9 cellular contexts compared by ENCODE assay signal in genomic region chr1:118960026-118960561, GRCh38. TPM values are rescaled to one million over a fixed set of nuclear protein-coding genes. Genes with fewer than 3 reads are reported as not detected.
DNase-seq lines count a peak whose midpoint lies in the region; ATAC-seq and TF ChIP-seq lines count a peak whose summit lies in the region.
"Had no signal": no experiment of that assay in that cellular context is flagged by ENCODE, and none has a peak within 500 bp of the region (broad histone marks: within the 10 kb centered on the region; RNA-seq: fewer than 3 reads in every experiment).

No MANE protein-coding gene starts in this region.

- H3K27ac ChIP-seq in esophagus muscularis mucosa (replicated peaks in 1 of 4), result no peak overlapping the region

- H3K9me3 ChIP-seq in esophagus muscularis mucosa, result no peaks in the 10 kb centered on the region

- no peak for TF ChIP-seq EP300 in esophagus muscularis mucosa (IDR thresholded peaks at IDR 0.05)

- intact Hi-C loops in esophagus muscularis mucosa (cut with DNase I), result no loop called here

- WGBS in esophagus muscularis mucosa, result 59% methylated on average over 7 of the region's 7 CpGs

- POLR2A ChIA-PET in HEK293T (lab: Yijun Ruan, JAX), result no interaction called here

- no peaks in the 10 kb centered on the region for H3K4me1 ChIP-seq in esophagus muscularis mucosa

- TF ChIP-seq POLR2A in esophagus muscularis mucosa (IDR thresholded peaks at IDR 0.05; ENCODE audit: low read depth), result no peak
- no peak for TF ChIP-seq POLR2A in erythroblast (IDR thresholded peaks at IDR 0.05; ENCODE audit: low read length)

- no peaks in the 10 kb centered on the region for H3K27me3 ChIP-seq in esophagus muscularis mucosa

- CTCF ChIA-PET in HEK293T (lab: Yijun Ruan, JAX), result no interaction called here

- DNase-seq in ELF-1 (ENCODE audit: low read depth, low spot score), result peak; percentile 63
- peak; percentile 68 for DNase-seq in esophagus muscularis mucosa (ENCODE audit: extremely low spot score)
- no peak for DNase-seq in erythroblast (lab: John Stamatoyannopoulos, UW)
- no peak for DNase-seq in HEK293T (ENCODE audit: extremely low spot score)
- DNase-seq in cerebellar cortex (ENCODE audit: low spot score), result no peak

- peak; percentile 84 for ATAC-seq in GM21619 (IDR thresholded peaks at IDR 0.05; ENCODE audit: unreplicated experiment)
- ATAC-seq in HG03575 (IDR thresholded peaks at IDR 0.05; ENCODE audit: extremely low read depth, insufficient number of reproducible peaks, low FRiP score, unreplicated experiment), result peak; percentile 61
- ATAC-seq in SK-N-SH treated with all-trans-retinoic acid at 6 μM for 48 hours, result no peak

- H3K36me3 ChIP-seq in esophagus muscularis mucosa, result no peaks in the 10 kb centered on the region

- TF ChIP-seq CTCF in esophagus muscularis mucosa (IDR thresholded peaks at IDR 0.05), result no peak

- H3K4me3 ChIP-seq in esophagus muscularis mucosa, result no peak overlapping the region

TF ChIP-seq in SK-N-SH treated with all-trans-retinoic acid at 6 μM for 48 hours, 23 proteins besides CTCF, POLR2A, EP300 and RAD21 (continues in another document):
- TF ChIP-seq ZFP30 (CRISPR knock-in tag; IDR thresholded peaks at IDR 0.05) (no peak), RARB (CRISPR knock-in tag; IDR thresholded peaks at IDR 0.05) (no peak), ARNTL (CRISPR knock-in tag; IDR thresholded peaks at IDR 0.05; ENCODE audit: borderline replicate concordance, low read depth) (no peak), CREB5 (CRISPR knock-in tag; IDR thresholded peaks at IDR 0.05; ENCODE audit: low read depth) (no peak), ZC3H10 (CRISPR knock-in tag; IDR thresholded peaks at IDR 0.05) (no peak), TSHZ2 (CRISPR knock-in tag; IDR thresholded peaks at IDR 0.05) (no peak), TOX (CRISPR knock-in tag; IDR thresholded peaks at IDR 0.05; ENCODE audit: borderline replicate concordance) (no peak), PATZ1 (CRISPR knock-in tag; IDR thresholded peaks at IDR 0.05; ENCODE audit: borderline replicate concordance) (no peak)

TF ChIP-seq in HEK293T, 16 proteins besides CTCF, POLR2A, EP300 and RAD21:
- TF ChIP-seq FOXK2 (IDR thresholded peaks at IDR 0.05) (no peak), SUZ12 (IDR thresholded peaks at IDR 0.05) (no peak), FOXA1 (IDR thresholded peaks at IDR 0.05) (no peak), SP1 (IDR thresholded peaks at IDR 0.05) (no peak), HDGF (IDR thresholded peaks at IDR 0.05; ENCODE audit: borderline replicate concordance) (no peak), PKNOX1 (IDR thresholded peaks at IDR 0.05) (no peak), ZNF384 (IDR thresholded peaks at IDR 0.05) (no peak), TARDBP (IDR thresholded peaks at IDR 0.05) (no peak), LEF1 (IDR thresholded peaks at IDR 0.05; ENCODE audit: borderline replicate concordance) (no peak), ELF4 (IDR thresholded peaks at IDR 0.05) (no peak), BHLHE40 (IDR thresholded peaks at IDR 0.05; ENCODE audit: borderline replicate concordance) (no peak), ARNT (IDR thresholded peaks at IDR 0.05) (no peak), FOXM1 (IDR thresholded peaks at IDR 0.05; ENCODE audit: borderline replicate concordance) (no peak), NFRKB (IDR thresholded peaks at IDR 0.05) (no peak), L3MBTL2 (conservative IDR thresholded peaks at IDR 0.05) (no peak), CTBP1 (IDR thresholded peaks at IDR 0.05; ENCODE audit: borderline replicate concordance) (no peak)

RNA-seq across cellular contexts. Expression of gene TBX15, which starts 28.0 kb away (rescaled TPM):
- 1 to 10 TPM in 1 of 4 donors, under 1 TPM in 3; 0.42 to 1.2 (median 0.79) TPM for total RNA-seq in esophagus muscularis mucosa
- total RNA-seq: epithelial cell of proximal tubule had no signal

Comparison
In these comparisons a context has a peak if more than half of its experiments do, and no peak if none do; other contexts are left out.
1. DNase-seq: peak in ELF-1 (single experiment) and esophagus muscularis mucosa (single experiment); none in erythroblast (0 of 2), HEK293T (single experiment) and cerebellar cortex (single experiment).